20 cellular contexts compared by ENCODE assay signal in the genomic region with DNA sequence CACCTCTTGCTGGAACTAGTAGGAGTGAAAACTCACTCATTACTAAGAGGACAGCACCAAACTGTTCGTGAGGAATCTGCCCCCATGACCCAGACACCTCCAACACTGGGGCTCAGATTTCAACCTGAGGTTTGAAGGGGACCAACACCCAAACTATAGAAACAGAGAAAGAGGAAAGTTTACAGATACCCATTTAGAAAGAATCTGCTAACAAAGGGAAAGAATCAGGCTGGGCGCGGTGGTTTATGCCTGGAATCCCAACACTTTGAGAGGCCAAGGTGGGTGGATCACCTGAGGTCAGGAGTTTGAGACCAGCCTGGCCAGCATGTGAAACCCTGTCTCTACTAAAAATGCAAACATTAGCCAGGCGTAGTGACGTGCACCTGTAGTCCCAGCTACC. TPM values are rescaled to one million over a fixed set of nuclear protein-coding genes. Genes with fewer than 3 reads are reported as not detected.
DNase-seq lines count a peak whose midpoint lies in the region; ATAC-seq, FAIRE-seq and TF ChIP-seq lines count a peak whose summit lies in the region.
"Had no signal": no experiment of that assay in that cellular context is flagged by ENCODE, and none has a peak within 500 bp of the region (broad histone marks: within the 10 kb centered on the region; RNA-seq: fewer than 3 reads in every experiment).

No MANE protein-coding gene starts in this region.

- TF ChIP-seq CTCF in astrocyte (IDR thresholded peaks at IDR 0.05; ENCODE audit: insufficient read depth, low read depth, low read length), result no peak

- H3K4me1 ChIP-seq in astrocyte (ENCODE audit: insufficient read depth, low read length), result peaks cover 11% of the 10 kb centered on the region

- peaks cover 22% of the 10 kb centered on the region for H3K4me1 Mint-ChIP-seq in T-helper 1 cell treated with Interleukin-12 subunit alpha and Interleukin-12 subunit beta and Interleukin-4 antibody, amounts not matched to agents 30 μg/mL and 1 μg/mL, for 36 hours (ENCODE audit: low read depth)
- H3K4me1 Mint-ChIP-seq in astrocyte (ENCODE audit: low read depth, unreplicated experiment), result no peaks in the 10 kb centered on the region

- ATAC-seq in GM21515 (IDR thresholded peaks at IDR 0.05; ENCODE audit: unreplicated experiment) (no peak), HG03521 (IDR thresholded peaks at IDR 0.05; ENCODE audit: unreplicated experiment) (no peak)

- DNase-seq in T-helper 1 cell (no peak), astrocyte (ENCODE audit: low read depth) (no peak), islet precursor cell (peak; percentile 51), substantia nigra (lab: John Stamatoyannopoulos, UW) (no peak), NCI-H1092 (lab: John Stamatoyannopoulos, UW) (no peak)
- DNase-seq: AML-193, DMS 273 treated with DMSO at 0.1 percent for 48 hours, GDM1, H9, NCI-H1105, NCI-H2081 treated with DMSO at 0.1 percent for 48 hours, SHP77 had no signal

- no peaks in the 10 kb centered on the region for H3K27me3 ChIP-seq in astrocyte (ENCODE audit: insufficient read depth, low read length)

- no peak for FAIRE-seq in astrocyte (lab: Jason Lieb, UNC)

- H3K36me3 ChIP-seq in astrocyte (ENCODE audit: insufficient read depth, low read length), result no peaks in the 10 kb centered on the region

- H3K79me2 ChIP-seq in astrocyte (ENCODE audit: insufficient read depth, low read length), result peaks cover 12% of the 10 kb centered on the region

- no peak overlapping the region for H3K27ac ChIP-seq in astrocyte (ENCODE audit: low read depth, low read length)
- H3K27ac ChIP-seq in substantia nigra (ENCODE audit: low read depth, low read length, poor library complexity, severe bottlenecking), result peak overlapping the region; percentile 49
- H3K27ac ChIP-seq: 22Rv1 had no signal

- no peak overlapping the region for H3K27ac Mint-ChIP-seq in T-helper 1 cell treated with Interleukin-12 subunit alpha and Interleukin-12 subunit beta and Interleukin-4 antibody, amounts not matched to agents 30 μg/mL and 1 μg/mL, for 36 hours
- no peak overlapping the region for H3K27ac Mint-ChIP-seq in astrocyte (ENCODE audit: unreplicated experiment)
- H3K27ac Mint-ChIP-seq: H9 had no signal

- H3K9me3 ChIP-seq in astrocyte (ENCODE audit: insufficient read depth, low read depth, low read length), result no peaks in the 10 kb centered on the region

- H2AFZ ChIP-seq in astrocyte (ENCODE audit: low read depth, low read length), result no peak overlapping the region

- peaks cover 6% of the 10 kb centered on the region for H3K36me3 Mint-ChIP-seq in T-helper 1 cell treated with Interleukin-12 subunit alpha and Interleukin-12 subunit beta and Interleukin-4 antibody, amounts not matched to agents 30 μg/mL and 1 μg/mL, for 36 hours (ENCODE audit: low read depth)
- peaks cover 6% of the 10 kb centered on the region for H3K36me3 Mint-ChIP-seq in astrocyte (ENCODE audit: low read depth, unreplicated experiment)

- H3K4me2 ChIP-seq in astrocyte (ENCODE audit: low read length), result no peak overlapping the region

- H4K20me1 ChIP-seq in astrocyte (ENCODE audit: insufficient read depth, low read length), result peaks cover 15% of the 10 kb centered on the region

- H3K9me3 Mint-ChIP-seq in T-helper 1 cell treated with Interleukin-12 subunit alpha and Interleukin-12 subunit beta and Interleukin-4 antibody, amounts not matched to agents 30 μg/mL and 1 μg/mL, for 36 hours, result no peaks in the 10 kb centered on the region
- no peaks in the 10 kb centered on the region for H3K9me3 Mint-ChIP-seq in astrocyte (ENCODE audit: unreplicated experiment)

- no peak overlapping the region for H3K9ac ChIP-seq in astrocyte (ENCODE audit: low read length)

- H3K27me3 Mint-ChIP-seq in T-helper 1 cell treated with Interleukin-12 subunit alpha and Interleukin-12 subunit beta and Interleukin-4 antibody, amounts not matched to agents 30 μg/mL and 1 μg/mL, for 36 hours (ENCODE audit: low read depth), result no peaks in the 10 kb centered on the region
- no peaks in the 10 kb centered on the region for H3K27me3 Mint-ChIP-seq in astrocyte (ENCODE audit: low read depth, unreplicated experiment)

- no peak overlapping the region for H3K4me3 ChIP-seq in astrocyte (ENCODE audit: insufficient read depth, low read depth, low read length)

- peak overlapping the region; percentile 30 for H3K4me3 Mint-ChIP-seq in T-helper 1 cell treated with Interleukin-12 subunit alpha and Interleukin-12 subunit beta and Interleukin-4 antibody, amounts not matched to agents 30 μg/mL and 1 μg/mL, for 36 hours
- H3K4me3 Mint-ChIP-seq in astrocyte (ENCODE audit: unreplicated experiment), result peak overlapping the region; percentile 55
- H3K4me3 Mint-ChIP-seq: CD14-positive monocyte had no signal

RNA-seq across cellular contexts. Expression of gene CSNK1D, which starts 3.5 kb away (rescaled TPM):
- total RNA-seq in astrocyte, result 146 and 153 TPM in 2 replicates

RNA-seq across cellular contexts. Expression of gene CD7, which starts 40.5 kb away (rescaled TPM):
- 0.18 and 0.24 TPM in 2 replicates for total RNA-seq in astrocyte
- total RNA-seq: Daoy, NCI-H460, OCI-LY7 had no signal

RNA-seq across cellular contexts. Expression of gene SLC16A3, which starts 48.1 kb away (rescaled TPM):
- total RNA-seq in astrocyte, result 292 and 385 TPM in 2 replicates

RNA-seq across cellular contexts. Expression of gene SECTM1, which starts 56.6 kb away (rescaled TPM):
- 0.27 TPM in 1 of 2 replicates, not detected in the other for total RNA-seq in astrocyte
- total RNA-seq: OCI-LY7 had no signal
